ENCODE assay signal across 17 cellular contexts in genomic region chr4:82851318-82851717, GRCh38.
"Had no signal": no experiment of that assay in that cellular context is flagged by ENCODE, and none has a peak within 500 bp of the region (broad histone marks: within the 10 kb centered on the region; RNA-seq: fewer than 3 reads in every experiment).

No MANE protein-coding gene starts in this region.

- H3K27me3 ChIP-seq: hepatocyte, neural progenitor cell, pancreas had no signal

- H3K4me1 Mint-ChIP-seq: neural progenitor cell had no signal

- H3K27ac ChIP-seq: hepatocyte, neural progenitor cell, pancreas had no signal

- H3K4me2 ChIP-seq: hepatocyte, neural progenitor cell had no signal

- H3K4me3 Mint-ChIP-seq: dendritic cell treated with granulocyte-macrophage colony-stimulating factor and Interleukin-4, amounts not matched to agents 40 ng/mL and 50 ng/mL, for 4 days; natural killer cell treated with Interleukin-12 subunit alpha and Interleukin-12 subunit beta and Interleukin-15 and Interleukin-18, amount 100 ng/mL, for 72 hours; neural progenitor cell had no signal

- H3K27me3 Mint-ChIP-seq: dendritic cell treated with granulocyte-macrophage colony-stimulating factor and Interleukin-4, amounts not matched to agents 40 ng/mL and 50 ng/mL, for 4 days; natural killer cell treated with Interleukin-12 subunit alpha and Interleukin-12 subunit beta and Interleukin-15 and Interleukin-18, amount 100 ng/mL, for 72 hours; progenitor cell of endocrine pancreas had no signal

- H3K9ac ChIP-seq: neural progenitor cell had no signal

- H3K4me1 ChIP-seq: neural progenitor cell, pancreas had no signal

- H3K9me3 ChIP-seq: pancreas had no signal

- H3K4me3 ChIP-seq: hepatocyte, neural progenitor cell, pancreas had no signal

- H2AFZ ChIP-seq: hepatocyte, neural progenitor cell had no signal

- ATAC-seq: left colon; natural killer cell treated with Interleukin-12 subunit alpha and Interleukin-12 subunit beta and Interleukin-15 and Interleukin-18, amount 100 ng/mL, for 72 hours; right cardiac atrium had no signal

- DNase-seq: erythroblast; foreskin melanocyte; head of caudate nucleus; left colon; midbrain; nucleus accumbens; pancreas; right cardiac atrium; small intestine; stimulated activated CD4-positive, alpha-beta T cell treated with anti-CD3 and anti-CD28 coated beads, Interleukin-2, amount 100 ng/mL, for 48 hours; stimulated activated naive CD4-positive, alpha-beta T cell treated with Interleukin-2 at 50 U/mL for 16 hours; trophoblast cell had no signal

- H3K27ac Mint-ChIP-seq: natural killer cell treated with Interleukin-12 subunit alpha and Interleukin-12 subunit beta and Interleukin-15 and Interleukin-18, amount 100 ng/mL, for 72 hours; neural progenitor cell had no signal

- H3K9me3 Mint-ChIP-seq: dendritic cell treated with granulocyte-macrophage colony-stimulating factor and Interleukin-4, amounts not matched to agents 40 ng/mL and 50 ng/mL, for 4 days; natural killer cell treated with Interleukin-12 subunit alpha and Interleukin-12 subunit beta and Interleukin-15 and Interleukin-18, amount 100 ng/mL, for 72 hours; neural progenitor cell had no signal
